8 cellular contexts compared by ENCODE assay signal in genomic region chr2:148989882-148990493, GRCh38. TPM values are rescaled to one million over a fixed set of nuclear protein-coding genes. Genes with fewer than 3 reads are reported as not detected.
DNase-seq lines count a peak whose midpoint lies in the region; ATAC-seq, FAIRE-seq and TF ChIP-seq lines count a peak whose summit lies in the region.

No MANE protein-coding gene starts in this region.

- intact Hi-C loops in mammary epithelial cell (cut with micrococcal nuclease), result loop anchor here (1.0 kb wide), 7 partner anchors 345 to 1053 kb away; no protein-coding TSS in a partner anchor

- H3K4me2 ChIP-seq in mammary epithelial cell (ENCODE audit: insufficient read depth, low read depth, low read length) (no peak overlapping the region), keratinocyte (ENCODE audit: control insufficient read depth, extremely low read depth, insufficient read depth, low read depth, low read length) (no peak overlapping the region)

- H3K4me3 ChIP-seq in mammary epithelial cell (replicated peaks in 1 of 3; ENCODE audit: insufficient read depth in 1 of 3, low read depth in 2 of 3, low read length in 3 of 3), result no peak overlapping the region
- no peak overlapping the region for H3K4me3 ChIP-seq in keratinocyte (ENCODE audit: control insufficient read depth in 2 of 3, extremely low read depth in 1 of 3, insufficient read depth in 2 of 3, low read depth in 1 of 3, low read length in 3 of 3)

- H3K79me2 ChIP-seq in mammary epithelial cell (ENCODE audit: insufficient read depth, low read length) (no peaks in the 10 kb centered on the region), keratinocyte (ENCODE audit: control insufficient read depth, insufficient read depth, low read length) (no peaks in the 10 kb centered on the region)

- CTCF ChIA-PET in mammary epithelial cell (lab: Charles Lee; ENCODE audit: low non-redundant PET), result interaction anchor here (0.5 to 0.8 kb wide), 4 partner anchors 321 to 711 kb away, joined by 3 to 9 read pairs (median 4); no protein-coding TSS in a partner anchor

- in situ Hi-C loops in mammary epithelial cell (cut with MboI; ENCODE audit: low sequenced_read_pairs in 2 of 2), result loop anchor here (25.0 kb wide), 1 partner anchor 1003 kb away; no protein-coding TSS in a partner anchor

- H3K27me3 ChIP-seq in mammary epithelial cell (ENCODE audit: insufficient read depth, low read length) (no peaks in the 10 kb centered on the region), keratinocyte (ENCODE audit: control insufficient read depth, extremely low read depth, insufficient read depth, low read length) (no peaks in the 10 kb centered on the region)

- no TSS peak for BruUV-seq in mammary epithelial cell (replicated peaks; lab: Mats Ljungman, UMichigan)

- no peaks in the 10 kb centered on the region for H3K9me3 ChIP-seq in mammary epithelial cell (replicated peaks; ENCODE audit: insufficient read depth, low read length)
- no peaks in the 10 kb centered on the region for H3K9me3 ChIP-seq in keratinocyte (ENCODE audit: control insufficient read depth, low read depth, low read length)

- WGBS in mammary epithelial cell (ENCODE audit: low coverage, missing lambda C conversion rate), result 24% methylated on average over 6 of the region's 6 CpGs

- no peak overlapping the region for H3K9ac ChIP-seq in mammary epithelial cell (ENCODE audit: insufficient read depth, low read length)
- H3K9ac ChIP-seq in keratinocyte (ENCODE audit: control insufficient read depth, extremely low read depth, insufficient read depth, low read length), result no peak overlapping the region

- peak; percentile 66 to 80 for TF ChIP-seq CTCF in mammary epithelial cell (conservative IDR thresholded peaks at IDR 0.05 in 1 of 2, IDR thresholded peaks at IDR 0.05 in 1 of 2; ENCODE audit: extremely low read depth in 1 of 2, insufficient read depth in 1 of 2, low read depth in 1 of 2, low read length in 2 of 2)
- peak; percentile 50 to 77 (median 59) for TF ChIP-seq CTCF in keratinocyte (optimal IDR thresholded peaks at IDR 0.05 in 1 of 3, IDR thresholded peaks at IDR 0.05 in 1 of 3, conservative IDR thresholded peaks at IDR 0.05 in 1 of 3; ENCODE audit: extremely low read depth in 1 of 3, insufficient read depth in 2 of 3, low read length in 3 of 3)

- H3K4me1 ChIP-seq in mammary epithelial cell (ENCODE audit: insufficient read depth, low read length) (no peaks in the 10 kb centered on the region), keratinocyte (ENCODE audit: control insufficient read depth, extremely low read depth, insufficient read depth, low read length) (no peaks in the 10 kb centered on the region)

- ATAC-seq in GM18508 (IDR thresholded peaks at IDR 0.05; ENCODE audit: insufficient read depth, unreplicated experiment), result peak; percentile 86
- ATAC-seq in HG02885 (IDR thresholded peaks at IDR 0.05; ENCODE audit: poor library complexity, unreplicated experiment), result peak; percentile 93

- DNase-seq in AG20443 (ENCODE audit: low spot score), result peak; percentile 83
- DNase-seq in NCI-H146 (lab: John Stamatoyannopoulos, UW), result peak; percentile 80
- DNase-seq in SW480 (ENCODE audit: low spot score), result peak; percentile 80
- peak; percentile 53 for DNase-seq in mammary epithelial cell
- peak; percentile 26 for DNase-seq in keratinocyte (ENCODE audit: low read depth, low spot score)
- peak; percentile 27 to 31 for DNase-seq in stimulated activated CD4-positive, alpha-beta T cell treated with anti-CD3 and anti-CD28 coated beads, Interleukin-2, amount 100 ng/mL, for 48 hours

- H3K9me1 ChIP-seq in keratinocyte (ENCODE audit: control insufficient read depth, extremely low read depth, insufficient read depth, low read length), result no peaks in the 10 kb centered on the region

- H3K27ac ChIP-seq in mammary epithelial cell (ENCODE audit: insufficient read depth, low read depth, low read length), result no peak overlapping the region
- no peak overlapping the region for H3K27ac ChIP-seq in keratinocyte (ENCODE audit: control insufficient read depth, insufficient read depth, low read length)

- H2AFZ ChIP-seq in mammary epithelial cell (ENCODE audit: low read depth, low read length), result no peak overlapping the region
- no peak overlapping the region for H2AFZ ChIP-seq in keratinocyte (ENCODE audit: control insufficient read depth, low read length)

- dilution Hi-C loops in mammary epithelial cell (cut with HindIII; ENCODE audit: low sequenced_read_pairs), result no loop called here
- dilution Hi-C loops in keratinocyte (cut with MboI; ENCODE audit: extremely low pct_ligation_motif_present, low sequenced_read_pairs), result no loop called here

- H4K20me1 ChIP-seq in mammary epithelial cell (ENCODE audit: insufficient read depth, low read length), result no peaks in the 10 kb centered on the region
- no peaks in the 10 kb centered on the region for H4K20me1 ChIP-seq in keratinocyte (ENCODE audit: control insufficient read depth, extremely low read depth, insufficient read depth, low read length)

- peak; percentile 83 for FAIRE-seq in keratinocyte (lab: Jason Lieb, UNC)

- no peaks in the 10 kb centered on the region for H3K36me3 ChIP-seq in mammary epithelial cell (ENCODE audit: insufficient read depth, low read length)
- H3K36me3 ChIP-seq in keratinocyte (ENCODE audit: control insufficient read depth in 2 of 2, extremely low read depth in 1 of 2, insufficient read depth in 2 of 2, low read length in 2 of 2), result no peaks in the 10 kb centered on the region

RNA-seq across cellular contexts. Expression of gene LYPD6B, which starts 48.5 kb away (rescaled TPM):
- total RNA-seq in mammary epithelial cell, result 1 to 10 TPM in 1 of 2 donors, under 1 TPM in 1; 0.33 to 3.0 TPM
- 0.29 TPM for polyA plus RNA-seq in mammary epithelial cell
- polyA minus RNA-seq in mammary epithelial cell, result not detected
- polyA plus RNA-seq in keratinocyte, result 17.0 to 30.8 TPM (median 24.7 TPM) in 3 replicates
- polyA plus RNA-seq in keratinocyte (2011; ENCODE audit: low read depth), result 21.7 TPM
- 26.8 and 35.7 TPM in 2 replicates for polyA plus RNA-seq in keratinocyte (2011; cell fraction: cytosol; rRNA removed)
- polyA plus RNA-seq in keratinocyte (2011; cell fraction: nucleus; rRNA removed), result 32.3 and 38.3 TPM in 2 replicates
- polyA plus RNA-seq in keratinocyte (2012; ENCODE audit: low replicate concordance), result 9.8 and 38.5 TPM in 2 replicates
- polyA minus RNA-seq in keratinocyte, result 2.8 to 14.0 TPM (median 9.2 TPM) in 3 replicates
- 3.3 TPM for polyA minus RNA-seq in keratinocyte (2011; cell fraction: cytosol; rRNA and poly(A)+ RNA removed)
- polyA minus RNA-seq in keratinocyte (2011; cell fraction: nucleus; rRNA and poly(A)+ RNA removed), result 4.5 and 13.0 TPM in 2 replicates

Comparison
In these comparisons a context has a peak if more than half of its experiments do, and no peak if none do; other contexts are left out.
1. DNase-seq: peak in every context shown above with its lines; median percentile 83 in AG20443; 80 in NCI-H146; 80 in SW480; 53 in mammary epithelial cell; 29 in stimulated activated CD4-positive, alpha-beta T cell treated with anti-CD3 and anti-CD28 coated beads, Interleukin-2, amount 100 ng/mL, for 48 hours; 26 in keratinocyte.